In the genomic region with DNA sequence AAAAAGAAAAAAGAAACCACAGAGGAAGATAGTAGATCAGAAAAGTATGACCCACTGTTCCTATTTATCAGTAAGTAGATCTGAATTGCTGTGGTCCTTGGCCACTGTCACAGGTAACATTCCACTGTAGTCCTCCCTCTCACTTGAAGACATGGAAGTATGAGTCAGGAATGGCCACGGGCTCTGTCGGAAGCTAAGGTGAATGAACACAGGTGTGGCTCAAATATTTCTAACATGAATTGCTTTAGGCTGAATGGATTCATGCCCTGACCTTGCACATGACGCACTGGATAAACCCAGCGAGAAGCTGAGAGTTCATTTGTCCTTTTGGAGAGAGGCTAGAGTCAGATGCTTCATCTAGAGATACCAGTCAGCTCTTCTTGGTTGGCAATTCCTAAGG, we compare ENCODE assay signal across 23 cellular contexts.
"Had no signal": no experiment of that assay in that cellular context is flagged by ENCODE, and none has a peak within 500 bp of the region (broad histone marks: within the 10 kb centered on the region; RNA-seq: fewer than 3 reads in every experiment).

No MANE protein-coding gene starts in this region.

- H3K4me1 Mint-ChIP-seq: activated B cell treated with CpG ODN at 0.5 μM for 24 hours; activated CD4-positive, alpha-beta T cell treated with anti-CD3 and anti-CD28 coated beads, Interleukin-2, amount 10 ng/mL, durations not matched to agents 24 days and 14 days; activated naive CD8-positive, alpha-beta T cell treated with anti-CD3 and anti-CD28 coated beads, Interleukin-2, amount 10 ng/mL, durations not matched to agents 7 days and 5 days; brain; central memory CD8-positive, alpha-beta T cell; nephron progenitor cell had no signal

- H3K4me1 ChIP-seq: gastrocnemius medialis, heart right ventricle, right atrium auricular region, suprapubic skin, upper lobe of left lung had no signal

- H3K4me3 Mint-ChIP-seq: activated B cell treated with CpG ODN at 0.5 μM for 24 hours; activated CD4-positive, alpha-beta T cell treated with anti-CD3 and anti-CD28 coated beads, Interleukin-2, amount 10 ng/mL, durations not matched to agents 24 days and 14 days; activated naive CD8-positive, alpha-beta T cell treated with anti-CD3 and anti-CD28 coated beads, Interleukin-2, amount 10 ng/mL, durations not matched to agents 7 days and 5 days; brain; central memory CD8-positive, alpha-beta T cell; nephron progenitor cell; stimulated activated naive CD8-positive, alpha-beta T cell treated with anti-CD3 and anti-CD28 coated beads, Interleukin-15, Interleukin-2, amounts not matched to agents 100 ng/mL and 50 ng/mL, for 24 hours; T-helper 2 cell treated with Interferon-gamma antibody and Interleukin-4, amounts not matched to agents 5 μg/mL and 100 μg/mL, for 36 hours had no signal

- H3K36me3 Mint-ChIP-seq: activated naive CD8-positive, alpha-beta T cell treated with anti-CD3 and anti-CD28 coated beads, Interleukin-2, amount 10 ng/mL, durations not matched to agents 7 days and 5 days; brain had no signal

- H3K36me3 ChIP-seq: gastrocnemius medialis, heart right ventricle, right atrium auricular region, suprapubic skin, upper lobe of left lung had no signal

- H3K27me3 Mint-ChIP-seq: activated B cell treated with CpG ODN at 0.5 μM for 24 hours; activated CD4-positive, alpha-beta T cell treated with anti-CD3 and anti-CD28 coated beads, Interleukin-2, amount 10 ng/mL, durations not matched to agents 24 days and 14 days; activated naive CD8-positive, alpha-beta T cell treated with anti-CD3 and anti-CD28 coated beads, Interleukin-2, amount 10 ng/mL, durations not matched to agents 7 days and 5 days; brain; central memory CD8-positive, alpha-beta T cell; stimulated activated naive CD8-positive, alpha-beta T cell treated with anti-CD3 and anti-CD28 coated beads, Interleukin-15, Interleukin-2, amounts not matched to agents 100 ng/mL and 50 ng/mL, for 24 hours had no signal

- ATAC-seq: gastrocnemius medialis, heart right ventricle, left ventricle myocardium superior had no signal

- H3K27ac ChIP-seq: gastrocnemius medialis, heart right ventricle, right atrium auricular region, suprapubic skin, upper lobe of left lung had no signal

- H3K4me3 ChIP-seq: gastrocnemius medialis, heart right ventricle, right atrium auricular region, suprapubic skin, upper lobe of left lung had no signal

- H3K9me3 Mint-ChIP-seq: T-helper 2 cell treated with Interferon-gamma antibody and Interleukin-4, amounts not matched to agents 5 μg/mL and 100 μg/mL, for 36 hours had no signal

- H3K9me3 ChIP-seq: gastrocnemius medialis, right atrium auricular region, upper lobe of left lung had no signal

- H3K27me3 ChIP-seq: gastrocnemius medialis, heart right ventricle, right atrium auricular region, suprapubic skin, upper lobe of left lung had no signal

- DNase-seq: activated B cell treated with CpG ODN at 0.5 μM for 24 hours; activated CD4-positive, alpha-beta T cell treated with anti-CD3 and anti-CD28 coated beads, Interleukin-2, amount 10 ng/mL, durations not matched to agents 24 days and 14 days; activated CD8-positive, alpha-beta memory T cell treated with anti-CD3 and anti-CD28 coated beads, Interleukin-2, amount 50 U/mL, for 48 hours; activated gamma-delta T cell treated with Interleukin-2 at 50 U/mL for 16 hours; activated naive CD8-positive, alpha-beta T cell treated with anti-CD3 and anti-CD28 coated beads, Interleukin-2, amount 10 ng/mL, durations not matched to agents 7 days and 5 days; cortex of kidney; effector CD4-positive, alpha-beta T cell; gastrocnemius medialis; heart right ventricle; left ventricle myocardium superior; mesenchymal stem cell; nephron progenitor cell; occipital lobe; stimulated activated CD4-positive, alpha-beta T cell treated with anti-CD3 and anti-CD28 coated beads, Interleukin-4, amount 100 ng/mL, for 4 hours; stimulated activated CD8-positive, alpha-beta memory T cell treated with anti-CD3 and anti-CD28 coated beads, Interleukin-4, amount 100 ng/mL, for 48 hours; SW 1271; upper lobe of left lung had no signal

- H3K27ac Mint-ChIP-seq: activated B cell treated with CpG ODN at 0.5 μM for 24 hours; activated CD4-positive, alpha-beta T cell treated with anti-CD3 and anti-CD28 coated beads, Interleukin-2, amount 10 ng/mL, durations not matched to agents 24 days and 14 days; activated naive CD8-positive, alpha-beta T cell treated with anti-CD3 and anti-CD28 coated beads, Interleukin-2, amount 10 ng/mL, durations not matched to agents 7 days and 5 days; brain; nephron progenitor cell; stimulated activated naive CD8-positive, alpha-beta T cell treated with anti-CD3 and anti-CD28 coated beads, Interleukin-15, Interleukin-2, amounts not matched to agents 100 ng/mL and 50 ng/mL, for 24 hours; T-helper 2 cell treated with Interferon-gamma antibody and Interleukin-4, amounts not matched to agents 5 μg/mL and 100 μg/mL, for 36 hours had no signal
